Comparison of ENCODE assay signal across 19 cellular contexts in the genomic region with DNA sequence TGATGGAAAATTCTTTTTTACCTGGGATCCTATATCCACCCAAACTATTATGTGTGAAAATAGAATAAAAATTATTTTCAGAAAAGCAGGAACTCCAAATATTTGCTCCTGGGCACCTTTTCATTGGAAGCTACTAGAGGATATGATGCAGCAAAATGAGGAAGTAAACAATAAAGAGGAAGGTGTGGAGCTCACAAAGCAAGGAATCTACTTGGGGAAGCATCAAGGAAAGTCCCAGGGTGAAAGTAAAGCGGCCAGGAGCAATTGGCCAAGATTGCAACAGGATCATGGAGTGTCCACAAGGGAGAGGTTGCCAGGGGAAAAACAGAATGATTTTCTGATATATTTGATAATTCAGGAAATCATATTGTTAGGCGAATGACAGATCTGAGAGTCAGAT.
DNase-seq lines count a peak whose midpoint lies in the region; ATAC-seq and TF ChIP-seq lines count a peak whose summit lies in the region.
"Had no signal": no experiment of that assay in that cellular context is flagged by ENCODE, and none has a peak within 500 bp of the region (broad histone marks: within the 10 kb centered on the region; RNA-seq: fewer than 3 reads in every experiment).

No MANE protein-coding gene starts in this region.

- H3K27ac ChIP-seq in testis, result no peak overlapping the region
- H3K27ac ChIP-seq: C4-2B, tibial artery, VCaP had no signal

- H3K9me3 Mint-ChIP-seq in T-helper 2 cell treated with Interferon-gamma antibody and Interleukin-4, amounts not matched to agents 5 μg/mL and 100 μg/mL, for 36 hours, result peaks cover 25% of the 10 kb centered on the region
- H3K9me3 Mint-ChIP-seq in HFFc6 (peaks cover 4% of the 10 kb centered on the region; the same call in 1 of the 2 replicates), naive B cell (peaks cover 0 to 25% (median 19%) of the 10 kb centered on the region in 7 donors)
- H3K9me3 Mint-ChIP-seq in activated CD8-positive, alpha-beta T cell treated with anti-CD3 and anti-CD28 coated beads, Interleukin-2, amount 10 ng/mL, durations not matched to agents 7 days and 5 days (ENCODE audit: insufficient read depth), result peaks cover 23% of the 10 kb centered on the region

- no peaks in the 10 kb centered on the region for H3K27me3 Mint-ChIP-seq in T-helper 2 cell treated with Interferon-gamma antibody and Interleukin-4, amounts not matched to agents 5 μg/mL and 100 μg/mL, for 36 hours (ENCODE audit: low read depth)
- H3K27me3 Mint-ChIP-seq in HFFc6 (ENCODE audit: insufficient read depth) (peaks cover 6% of the 10 kb centered on the region), naive B cell (no peaks in the 10 kb centered on the region)
- no peaks in the 10 kb centered on the region for H3K27me3 Mint-ChIP-seq in activated CD8-positive, alpha-beta T cell treated with anti-CD3 and anti-CD28 coated beads, Interleukin-2, amount 10 ng/mL, durations not matched to agents 7 days and 5 days (ENCODE audit: low read depth)

- TF ChIP-seq POLR2A in testis (IDR thresholded peaks at IDR 0.05), result no peak

- CTCF ChIA-PET in activated CD8-positive, alpha-beta T cell treated with anti-CD3 and anti-CD28 coated beads, Interleukin-2, amount 10 ng/mL, durations not matched to agents 7 days and 5 days (lab: Charles Lee), result interaction anchor here (0.6 to 1.1 kb wide), 2 partner anchors 68 to 98 kb away, joined by 3 read pairs; no protein-coding TSS in a partner anchor

- DNase-seq in T-helper 2 cell treated with Interferon-gamma antibody and Interleukin-4, amounts not matched to agents 5 μg/mL and 100 μg/mL, for 36 hours (ENCODE audit: low spot score), result no peak
- DNase-seq in T-helper 2 cell (no peak), HFFc6 (no peak), naive B cell (no peak), testis (no peak), NCI-H2029 treated with DMSO at 0.1 percent for 48 hours (lab: John Stamatoyannopoulos, UW) (no peak), left colon (no peak)
- no peak for DNase-seq in activated CD8-positive, alpha-beta T cell treated with anti-CD3 and anti-CD28 coated beads, Interleukin-2, amount 10 ng/mL, durations not matched to agents 7 days and 5 days
- DNase-seq: activated effector memory CD4-positive, alpha-beta T cell treated with Interleukin-2 at 50 U/mL for 16 hours; amygdala; DND-41; foreskin fibroblast; NCI-H146; NCI-H2227 treated with DMSO at 0.1 percent for 48 hours; stimulated activated CD8-positive, alpha-beta memory T cell treated with anti-CD3 and anti-CD28 coated beads, Interleukin-4, amount 100 ng/mL, for 48 hours; tibial artery had no signal

- WGBS in testis, 2 donors, result 89 to 91% methylated on average over 2 of the region's 2 CpGs

- H3K4me3 Mint-ChIP-seq in T-helper 2 cell treated with Interferon-gamma antibody and Interleukin-4, amounts not matched to agents 5 μg/mL and 100 μg/mL, for 36 hours, result no peak overlapping the region
- H3K4me3 Mint-ChIP-seq in HFFc6, result no peak overlapping the region
- H3K4me3 Mint-ChIP-seq in activated CD8-positive, alpha-beta T cell treated with anti-CD3 and anti-CD28 coated beads, Interleukin-2, amount 10 ng/mL, durations not matched to agents 7 days and 5 days, result no peak overlapping the region
- no peak overlapping the region for H3K4me3 Mint-ChIP-seq in naive B cell

- POLR2A ChIA-PET in activated CD8-positive, alpha-beta T cell treated with anti-CD3 and anti-CD28 coated beads, Interleukin-2, amount 10 ng/mL, durations not matched to agents 7 days and 5 days (lab: Charles Lee), result interaction anchor here (0.6 kb wide), 1 partner anchor 188 kb away, joined by 3 read pairs; no protein-coding TSS in a partner anchor

- no peaks in the 10 kb centered on the region for H3K27me3 ChIP-seq in testis

- H3K27ac Mint-ChIP-seq in T-helper 2 cell treated with Interferon-gamma antibody and Interleukin-4, amounts not matched to agents 5 μg/mL and 100 μg/mL, for 36 hours, result peak overlapping the region; percentile 26
- H3K27ac Mint-ChIP-seq in HFFc6, result no peak overlapping the region
- H3K27ac Mint-ChIP-seq in activated CD8-positive, alpha-beta T cell treated with anti-CD3 and anti-CD28 coated beads, Interleukin-2, amount 10 ng/mL, durations not matched to agents 7 days and 5 days, result peak overlapping the region; percentile 35
- peak overlapping the region; percentile 66 to 93 (median 85) for H3K27ac Mint-ChIP-seq in naive B cell

- H3K9me3 ChIP-seq in testis, result no peaks in the 10 kb centered on the region

- H3K36me3 Mint-ChIP-seq in T-helper 2 cell treated with Interferon-gamma antibody and Interleukin-4, amounts not matched to agents 5 μg/mL and 100 μg/mL, for 36 hours (ENCODE audit: low read depth), result peaks cover 74% of the 10 kb centered on the region
- H3K36me3 Mint-ChIP-seq in HFFc6 (ENCODE audit: low read depth), result no peaks in the 10 kb centered on the region
- peaks cover 85% of the 10 kb centered on the region for H3K36me3 Mint-ChIP-seq in activated CD8-positive, alpha-beta T cell treated with anti-CD3 and anti-CD28 coated beads, Interleukin-2, amount 10 ng/mL, durations not matched to agents 7 days and 5 days (ENCODE audit: low read depth)
- peaks cover 18 to 31% of the 10 kb centered on the region in 2 donors for H3K36me3 Mint-ChIP-seq in naive B cell

- TF ChIP-seq CTCF in HFFc6 (IDR thresholded peaks at IDR 0.05) (peak; percentile 44), testis (IDR thresholded peaks at IDR 0.05) (no peak)

- no peak overlapping the region for H3K4me3 ChIP-seq in testis
- H3K4me3 ChIP-seq: tibial artery had no signal

- no peak for ATAC-seq in activated CD8-positive, alpha-beta T cell treated with anti-CD3 and anti-CD28 coated beads, Interleukin-2, amount 10 ng/mL, durations not matched to agents 7 days and 5 days
- no peak for ATAC-seq in naive B cell (ENCODE audit: low read depth in 2 of 2)
- ATAC-seq in left colon, result no peak
- ATAC-seq: SK-N-SH treated with all-trans-retinoic acid at 6 μM for 48 hours had no signal

- no peaks in the 10 kb centered on the region for H3K36me3 ChIP-seq in testis (ENCODE audit: low read depth, missing control alignments)
- H3K36me3 ChIP-seq: tibial artery had no signal

- intact Hi-C loops in testis (cut with DNase I; ENCODE audit: low total_unique reads), result no loop called here
- intact Hi-C loops in left colon (cut with DNase I, micrococcal nuclease), result no loop called here

- peaks cover 22% of the 10 kb centered on the region for H3K4me1 Mint-ChIP-seq in T-helper 2 cell treated with Interferon-gamma antibody and Interleukin-4, amounts not matched to agents 5 μg/mL and 100 μg/mL, for 36 hours (ENCODE audit: low read depth)
- H3K4me1 Mint-ChIP-seq in HFFc6 (ENCODE audit: low read depth), result no peaks in the 10 kb centered on the region
- peaks cover 60% of the 10 kb centered on the region for H3K4me1 Mint-ChIP-seq in activated CD8-positive, alpha-beta T cell treated with anti-CD3 and anti-CD28 coated beads, Interleukin-2, amount 10 ng/mL, durations not matched to agents 7 days and 5 days (ENCODE audit: low read depth)
- H3K4me1 Mint-ChIP-seq in naive B cell, result peaks cover 29 to 49% (median 45%) of the 10 kb centered on the region in 3 donors

- no peaks in the 10 kb centered on the region for H3K4me1 ChIP-seq in testis
- H3K4me1 ChIP-seq: tibial artery had no signal
